18 cellular contexts compared by ENCODE assay signal in the genomic region with DNA sequence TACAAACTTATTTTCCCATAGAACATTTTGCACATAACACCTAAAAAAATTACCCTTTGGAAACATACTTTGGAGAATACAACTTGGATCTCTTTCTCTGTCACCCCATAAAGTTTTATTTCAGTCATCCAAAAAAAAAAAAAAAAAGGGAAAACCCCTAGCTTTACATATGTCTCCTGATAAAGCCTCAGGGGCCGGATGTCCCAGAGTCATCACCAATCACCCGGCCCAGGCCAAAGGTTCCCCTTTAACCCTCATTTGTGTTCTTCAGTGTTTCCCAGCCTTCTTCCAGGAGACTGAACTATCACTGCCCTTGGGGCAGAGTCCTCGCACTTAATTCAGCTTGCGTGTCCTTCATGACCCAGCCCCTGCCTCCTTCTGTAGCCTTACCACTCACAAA. TPM values are rescaled to one million over a fixed set of nuclear protein-coding genes. Genes with fewer than 3 reads are reported as not detected.
A peak's percentile ranks its signal among the peaks of the same experiment; 100 is the strongest.
DNase-seq lines count a peak whose midpoint lies in the region; ATAC-seq and TF ChIP-seq lines count a peak whose summit lies in the region.
"Had no signal": no experiment of that assay in that cellular context is flagged by ENCODE, and none has a peak within 500 bp of the region (broad histone marks: within the 10 kb centered on the region; RNA-seq: fewer than 3 reads in every experiment).

No MANE protein-coding gene starts in this region.

- peaks cover 83% of the 10 kb centered on the region for H3K4me1 Mint-ChIP-seq in activated T-cell treated with anti-CD3 and anti-CD28 coated beads, Interleukin-2, amount 50 U/mL, for 24 hours (ENCODE audit: low read depth)
- H3K4me1 Mint-ChIP-seq in IgD-negative memory B cell (peaks cover 56 to 66% (median 58%) of the 10 kb centered on the region in 3 donors), neural crest cell (peaks cover 18% of the 10 kb centered on the region)
- peaks cover 84% of the 10 kb centered on the region for H3K4me1 Mint-ChIP-seq in activated naive CD8-positive, alpha-beta T cell treated with anti-CD3 and anti-CD28 coated beads for 36 hours

- intact Hi-C loops in posterior vena cava (cut with DNase I) = loop anchor here (5.0 to 10.0 kb wide), 3 partner anchors 33 to 1094 kb away; no protein-coding TSS in a partner anchor

- no peaks in the 10 kb centered on the region for H3K27me3 ChIP-seq in suprapubic skin
- H3K27me3 ChIP-seq: vagina had no signal

- no peak for ATAC-seq in GM21528 (IDR thresholded peaks at IDR 0.05; ENCODE audit: low FRiP score, unreplicated experiment)
- ATAC-seq: left lobe of liver had no signal

- no peak for DNase-seq in activated T-cell treated with anti-CD3 and anti-CD28 coated beads, Interleukin-2, amount 50 U/mL, for 24 hours
- DNase-seq in activated T-cell treated with anti-CD3 and anti-CD28 coated beads for 4 hours (no peak), neural crest cell (ENCODE audit: low read depth, low spot score) (no peak), suprapubic skin (ENCODE audit: low spot score in 2 of 2) (no peak), posterior vena cava (ENCODE audit: low spot score) (no peak)
- no peak for DNase-seq in activated naive CD8-positive, alpha-beta T cell treated with anti-CD3 and anti-CD28 coated beads for 36 hours
- DNase-seq: Caco-2; effector CD4-positive, alpha-beta T cell; NCI-H1436; NCI-H226; SHP77 treated with DMSO at 0.1 percent for 48 hours; T-helper 9 cell had no signal

- no peak for TF ChIP-seq EP300 in suprapubic skin (IDR thresholded peaks at IDR 0.05)

- peaks cover 97% of the 10 kb centered on the region for H3K36me3 Mint-ChIP-seq in activated T-cell treated with anti-CD3 and anti-CD28 coated beads, Interleukin-2, amount 50 U/mL, for 24 hours (ENCODE audit: low read depth)
- H3K36me3 Mint-ChIP-seq in IgD-negative memory B cell = peaks cover 16% of the 10 kb centered on the region
- peaks cover 73% of the 10 kb centered on the region for H3K36me3 Mint-ChIP-seq in activated naive CD8-positive, alpha-beta T cell treated with anti-CD3 and anti-CD28 coated beads for 36 hours
- H3K36me3 Mint-ChIP-seq in neural crest cell (ENCODE audit: low read depth) = peaks cover 19% of the 10 kb centered on the region

- no peak overlapping the region for H3K4me3 ChIP-seq in suprapubic skin
- H3K4me3 ChIP-seq: vagina had no signal

- H3K27ac ChIP-seq in suprapubic skin = no peak overlapping the region
- H3K27ac ChIP-seq: KMS-11, vagina had no signal

- H3K9me3 ChIP-seq in suprapubic skin = no peaks in the 10 kb centered on the region
- H3K9me3 ChIP-seq: Caco-2, vagina had no signal

- WGBS in suprapubic skin = 69% methylated on average over 4 of the region's 4 CpGs

- H3K27me3 Mint-ChIP-seq in activated T-cell treated with anti-CD3 and anti-CD28 coated beads, Interleukin-2, amount 50 U/mL, for 24 hours = no peaks in the 10 kb centered on the region
- no peaks in the 10 kb centered on the region for H3K27me3 Mint-ChIP-seq in IgD-negative memory B cell
- no peaks in the 10 kb centered on the region for H3K27me3 Mint-ChIP-seq in activated naive CD8-positive, alpha-beta T cell treated with anti-CD3 and anti-CD28 coated beads for 36 hours
- H3K27me3 Mint-ChIP-seq in neural crest cell (ENCODE audit: low read depth) = no peaks in the 10 kb centered on the region

- H3K4me1 ChIP-seq in suprapubic skin = no peaks in the 10 kb centered on the region
- H3K4me1 ChIP-seq: vagina had no signal

- H3K36me3 ChIP-seq in suprapubic skin = peaks cover 68% of the 10 kb centered on the region

- TF ChIP-seq CTCF in neural crest cell (conservative IDR thresholded peaks at IDR 0.05) = no peak
- TF ChIP-seq CTCF in suprapubic skin (IDR thresholded peaks at IDR 0.05) = no peak

- no peak overlapping the region for H3K4me3 Mint-ChIP-seq in activated T-cell treated with anti-CD3 and anti-CD28 coated beads, Interleukin-2, amount 50 U/mL, for 24 hours
- H3K4me3 Mint-ChIP-seq in IgD-negative memory B cell (peak overlapping the region in 2 of 4 donors; percentile 3 to 48), neural crest cell (no peak overlapping the region)
- H3K4me3 Mint-ChIP-seq in activated naive CD8-positive, alpha-beta T cell treated with anti-CD3 and anti-CD28 coated beads for 36 hours = no peak overlapping the region

- TF ChIP-seq POLR2A in suprapubic skin (IDR thresholded peaks at IDR 0.05) = no peak

- H3K27ac Mint-ChIP-seq in activated T-cell treated with anti-CD3 and anti-CD28 coated beads, Interleukin-2, amount 50 U/mL, for 24 hours = peak overlapping the region; percentile 83
- H3K27ac Mint-ChIP-seq in IgD-negative memory B cell = peak overlapping the region; percentile 89 to 95 (median 91)
- H3K27ac Mint-ChIP-seq in activated naive CD8-positive, alpha-beta T cell treated with anti-CD3 and anti-CD28 coated beads for 36 hours = peak overlapping the region; percentile 77
- H3K27ac Mint-ChIP-seq in neural crest cell (ENCODE audit: unreplicated experiment) = peak overlapping the region; percentile 73

- no peaks in the 10 kb centered on the region for H3K9me3 Mint-ChIP-seq in activated T-cell treated with anti-CD3 and anti-CD28 coated beads, Interleukin-2, amount 50 U/mL, for 24 hours
- H3K9me3 Mint-ChIP-seq in IgD-negative memory B cell = no peaks in the 10 kb centered on the region
- no peaks in the 10 kb centered on the region for H3K9me3 Mint-ChIP-seq in activated naive CD8-positive, alpha-beta T cell treated with anti-CD3 and anti-CD28 coated beads for 36 hours
- no peaks in the 10 kb centered on the region for H3K9me3 Mint-ChIP-seq in neural crest cell
- H3K9me3 Mint-ChIP-seq: activated naive CD4-positive, alpha-beta T cell treated with anti-CD3 and anti-CD28 coated beads, Interleukin-2, amount 50 U/mL, for 72 hours had no signal

RNA-seq across cellular contexts. Expression of gene ANXA6, which starts 28.8 kb away (rescaled TPM):
- 298 TPM for polyA plus RNA-seq in IgD-negative memory B cell
- 100 to 1,000 TPM; 407 to 417 TPM for total RNA-seq in activated naive CD8-positive, alpha-beta T cell treated with anti-CD3 and anti-CD28 coated beads for 36 hours
- 142 and 151 TPM in 2 replicates for total RNA-seq in neural crest cell
- total RNA-seq in suprapubic skin = 10 to 100 TPM; 21.7 to 64.4 (median 49.5) TPM
- 100 to 1,000 TPM; 328 to 430 TPM for total RNA-seq in posterior vena cava

RNA-seq across cellular contexts. Expression of gene TNIP1, which starts 48.0 kb away (rescaled TPM):
- polyA plus RNA-seq in IgD-negative memory B cell = 78.3 TPM
- 100 to 1,000 TPM; 185 to 189 TPM for total RNA-seq in activated naive CD8-positive, alpha-beta T cell treated with anti-CD3 and anti-CD28 coated beads for 36 hours
- total RNA-seq in neural crest cell = 34.6 and 37.1 TPM in 2 replicates
- 10 to 100 TPM; 47.5 to 94.7 (median 70.9) TPM for total RNA-seq in suprapubic skin
- 10 to 100 TPM; 56.7 to 77.5 TPM for total RNA-seq in posterior vena cava
